12 cellular contexts compared by ENCODE assay signal in the genomic region with DNA sequence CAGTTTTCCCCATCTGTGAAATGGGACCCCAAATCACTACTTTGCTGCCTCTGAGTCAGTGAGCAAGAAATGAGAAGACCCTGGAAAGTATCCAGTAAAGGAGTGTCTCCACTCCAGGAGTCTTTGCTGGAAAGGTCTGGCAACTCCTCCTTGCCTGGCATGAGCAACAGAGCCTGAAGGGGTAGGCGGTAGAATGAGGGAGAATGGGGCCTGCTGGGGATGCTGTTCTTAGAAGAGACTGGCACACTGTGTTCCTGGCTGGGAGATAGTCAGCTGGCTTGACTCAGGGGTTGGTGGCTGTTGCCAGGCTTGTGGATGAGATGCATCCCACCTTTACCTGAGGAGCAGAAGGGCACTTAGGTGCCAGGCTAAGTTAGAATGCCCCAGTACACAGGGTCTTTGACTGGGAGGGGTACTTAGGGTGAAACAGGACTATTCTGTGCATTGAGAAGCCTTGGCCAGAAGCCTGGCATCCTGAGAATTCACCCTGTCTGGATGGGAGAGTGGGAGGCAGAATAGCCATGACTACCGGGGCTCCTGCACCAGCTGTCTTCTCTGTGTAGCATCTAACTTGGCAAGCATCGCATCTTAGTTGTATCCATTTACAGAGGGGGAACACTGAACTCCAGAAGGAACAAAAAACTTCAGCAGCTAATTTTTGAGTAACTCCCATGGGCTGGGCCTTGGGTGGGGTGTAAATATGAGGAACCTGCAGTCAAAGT. TPM values are rescaled to one million over a fixed set of nuclear protein-coding genes. Genes with fewer than 3 reads are reported as not detected.
DNase-seq lines count a peak whose midpoint lies in the region; ATAC-seq and TF ChIP-seq lines count a peak whose summit lies in the region.
"Had no signal": no experiment of that assay in that cellular context is flagged by ENCODE, and none has a peak within 500 bp of the region (broad histone marks: within the 10 kb centered on the region; RNA-seq: fewer than 3 reads in every experiment).

No MANE protein-coding gene starts in this region.

- no peak for ATAC-seq in HG03457 (IDR thresholded peaks at IDR 0.05; ENCODE audit: unreplicated experiment)
- ATAC-seq in GM18519 (IDR thresholded peaks at IDR 0.05; ENCODE audit: low FRiP score, unreplicated experiment): no peak
- ATAC-seq in right cardiac atrium: no peak
- ATAC-seq: body of pancreas had no signal

- H3K27me3 ChIP-seq in mesendoderm (ENCODE audit: insufficient read depth, low read length, poor library complexity) (no peaks in the 10 kb centered on the region), right cardiac atrium (ENCODE audit: control insufficient read depth, insufficient read depth) (no peaks in the 10 kb centered on the region)
- H3K27me3 ChIP-seq: body of pancreas had no signal

- no peak overlapping the region for H3K4ac ChIP-seq in mesendoderm (ENCODE audit: low read depth, low read length)

- no peak overlapping the region for H3K18ac ChIP-seq in mesendoderm (ENCODE audit: low read length)

- peaks cover 3% of the 10 kb centered on the region for H3K79me1 ChIP-seq in mesendoderm (ENCODE audit: low read length)

- no peak overlapping the region for H2BK15ac ChIP-seq in mesendoderm (replicated peaks; ENCODE audit: low read depth)

- WGBS in mesendoderm (ENCODE audit: extremely low coverage, insufficient coverage, low lambda C conversion rate): no CpG with 5 or more reads among the region's 3 CpGs
- WGBS in right cardiac atrium: 70% methylated on average over 3 of the region's 3 CpGs

- H3K27ac ChIP-seq in mesendoderm (ENCODE audit: low read depth, low read length): no peak overlapping the region
- H3K27ac ChIP-seq in right cardiac atrium (ENCODE audit: low read length): no peak overlapping the region
- H3K27ac ChIP-seq: body of pancreas, tibial artery had no signal

- H3K9ac ChIP-seq in mesendoderm (ENCODE audit: low read length): no peak overlapping the region

- H3K23ac ChIP-seq in mesendoderm (ENCODE audit: low read length): no peak overlapping the region

- H3K79me2 ChIP-seq in mesendoderm (ENCODE audit: control insufficient read depth, insufficient read depth, low read length): peaks cover 1% of the 10 kb centered on the region

- H2BK120ac ChIP-seq in mesendoderm (ENCODE audit: low read depth, low read length): no peak overlapping the region

- peaks cover 2% of the 10 kb centered on the region for H3K36me3 ChIP-seq in mesendoderm (ENCODE audit: control insufficient read depth, insufficient read depth, low read length)

- no peak overlapping the region for H2BK5ac ChIP-seq in mesendoderm (ENCODE audit: low read length)

- H3K4me1 Mint-ChIP-seq in chondrocyte (ENCODE audit: low read depth) (peaks cover 37% of the 10 kb centered on the region), nephron (peaks cover 46% of the 10 kb centered on the region)

- no peak overlapping the region for H3K4me3 Mint-ChIP-seq in chondrocyte (ENCODE audit: unreplicated experiment)
- peak overlapping the region in 2 of 3 experiments; percentile 46 to 66 for H3K4me3 Mint-ChIP-seq in nephron

- H3K4me3 ChIP-seq in mesendoderm (ENCODE audit: low read length) (no peak overlapping the region), right cardiac atrium (ENCODE audit: low read length) (no peak overlapping the region)
- H3K4me3 ChIP-seq: body of pancreas, tibial artery had no signal

- intact Hi-C loops in right cardiac atrium (cut with DNase I): no loop called here

- DNase-seq in DMS 273 (lab: John Stamatoyannopoulos, UW; ENCODE audit: unreplicated experiment) (peak; percentile 100), NCI-H2029 (lab: John Stamatoyannopoulos, UW) (peak; percentile 55), chondrocyte (ENCODE audit: low spot score) (no peak), mesendoderm (no peak), right cardiac atrium (no peak)
- DNase-seq: body of pancreas; CD8-positive, alpha-beta memory T cell; stimulated activated CD4-positive, alpha-beta T cell treated with anti-CD3 and anti-CD28 coated beads, Interleukin-2, amount 100 ng/mL, for 24 hours; tibial artery had no signal

- TF ChIP-seq CTCF in chondrocyte (IDR thresholded peaks at IDR 0.05) (no peak), nephron (IDR thresholded peaks at IDR 0.05; ENCODE audit: unreplicated experiment in 3 of 3) (no peak)

- no peaks in the 10 kb centered on the region for H3K27me3 Mint-ChIP-seq in chondrocyte (ENCODE audit: low read depth)
- H3K27me3 Mint-ChIP-seq in nephron (ENCODE audit: low read depth): peaks cover 47% of the 10 kb centered on the region

- no peak overlapping the region for H3K56ac ChIP-seq in mesendoderm (ENCODE audit: low read length)

- H4K8ac ChIP-seq in mesendoderm (ENCODE audit: low read depth, low read length): no peak overlapping the region

- H3K36me3 Mint-ChIP-seq in chondrocyte (ENCODE audit: low read depth) (no peaks in the 10 kb centered on the region), nephron (ENCODE audit: low read depth) (peaks cover 6% of the 10 kb centered on the region)

- H3K4me1 ChIP-seq in mesendoderm (ENCODE audit: control insufficient read depth, low read depth, low read length): peaks cover 3% of the 10 kb centered on the region
- H3K4me1 ChIP-seq in right cardiac atrium (ENCODE audit: control insufficient read depth, insufficient read depth, low read length): no peaks in the 10 kb centered on the region

- H3K4me2 ChIP-seq in mesendoderm (ENCODE audit: low read length): no peak overlapping the region

- no peak overlapping the region for H4K5ac ChIP-seq in mesendoderm (ENCODE audit: low read length)

- H3K27ac Mint-ChIP-seq in chondrocyte (ENCODE audit: unreplicated experiment): peak overlapping the region; percentile 12
- peak overlapping the region in 2 of 3 experiments; percentile 38 to 51 for H3K27ac Mint-ChIP-seq in nephron

- no peak overlapping the region for H2AK5ac ChIP-seq in mesendoderm (ENCODE audit: low read length)

- H3K9me3 Mint-ChIP-seq in chondrocyte (ENCODE audit: low read depth) (no peaks in the 10 kb centered on the region), nephron (no peaks in the 10 kb centered on the region)
- H3K9me3 Mint-ChIP-seq: CD8-positive, alpha-beta memory T cell had no signal

- no peaks in the 10 kb centered on the region for H3K9me3 ChIP-seq in right cardiac atrium (ENCODE audit: control insufficient read depth, low read length)
- H3K9me3 ChIP-seq: body of pancreas, tibial artery had no signal

RNA-seq across cellular contexts. Expression of gene MFSD2A, which starts 2.5 kb away (rescaled TPM):
- 1.4 to 2.5 TPM (median 1.8 TPM) in 3 replicates for total RNA-seq in chondrocyte
- polyA plus RNA-seq in mesendoderm (2013, experiment 1 of 2): 13.6 TPM
- 14.1 TPM for polyA plus RNA-seq in mesendoderm (2013, experiment 2 of 2)
- total RNA-seq in right cardiac atrium: 1 to 10 TPM in 1 of 4 donors, under 1 TPM in 3; 0.31 to 1.1 (median 0.81) TPM
- polyA plus RNA-seq in right cardiac atrium: 0.43 TPM

RNA-seq across cellular contexts. Expression of gene MYCL, which starts 55.7 kb away (rescaled TPM):
- total RNA-seq in chondrocyte (0.29 to 0.62 TPM (median 0.47 TPM) in 3 replicates), right cardiac atrium (under 1 TPM; 0.33 to 0.97 (median 0.57) TPM)
- polyA plus RNA-seq in mesendoderm (2013, experiment 1 of 2): 15.3 TPM
- polyA plus RNA-seq in mesendoderm (2013, experiment 2 of 2): 15.0 TPM
- polyA plus RNA-seq in right cardiac atrium: 0.23 TPM
- polyA plus RNA-seq: CD8-positive, alpha-beta memory T cell had no signal

Comparison
In these comparisons a context has a peak if more than half of its experiments do, and no peak if none do; other contexts are left out.
1. DNase-seq: peak in DMS 273 (single experiment) and NCI-H2029 (single experiment); none in chondrocyte (single experiment), mesendoderm (single experiment) and right cardiac atrium (0 of 3).